Comparison of ENCODE assay signal across 8 cellular contexts in the genomic region with DNA sequence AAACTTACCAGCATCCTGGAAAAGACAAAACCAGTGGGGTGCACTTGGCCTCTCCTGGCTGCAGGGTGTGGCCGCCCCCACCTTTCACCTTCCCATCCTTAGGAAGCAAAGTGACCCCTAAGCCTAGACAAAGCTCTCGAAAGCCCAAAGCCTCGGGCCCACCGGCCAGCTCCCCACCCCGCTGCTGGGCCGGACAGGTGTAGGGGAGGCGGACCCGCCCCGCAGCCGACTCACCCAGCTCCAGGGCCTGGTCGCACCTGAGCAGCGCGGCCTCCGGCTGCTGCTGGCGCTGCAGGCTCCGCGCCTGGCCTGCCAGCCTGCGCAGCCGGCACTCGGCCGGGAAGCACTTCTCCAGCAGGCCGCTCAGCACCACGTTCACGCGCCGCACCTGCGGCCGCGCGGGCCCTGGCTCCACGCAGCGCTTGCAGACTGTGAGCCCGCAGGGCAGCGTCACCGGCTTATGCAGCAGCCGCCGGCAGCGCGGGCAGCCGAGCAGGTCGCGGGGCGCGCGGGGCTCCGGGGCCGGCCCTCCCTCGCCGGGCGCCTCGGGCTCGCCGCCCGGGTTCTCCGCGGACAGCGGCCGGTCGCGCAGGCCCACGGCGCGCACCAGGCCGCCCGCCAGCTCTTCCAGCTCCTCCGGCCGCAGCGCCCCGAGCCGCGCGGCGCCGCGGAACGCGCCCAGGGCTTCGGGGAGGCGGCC. TPM values are rescaled to one million over a fixed set of nuclear protein-coding genes. Genes with fewer than 3 reads are reported as not detected.
A peak's percentile ranks its signal among the peaks of the same experiment; 100 is the strongest.
DNase-seq lines count a peak whose midpoint lies in the region; ATAC-seq and TF ChIP-seq lines count a peak whose summit lies in the region.

No MANE protein-coding gene starts in this region.

- ATAC-seq in activated naive CD8-positive, alpha-beta T cell treated with anti-CD3 and anti-CD28 coated beads, Interleukin-2, amount 10 ng/mL, durations not matched to agents 7 days and 5 days (ENCODE audit: low read depth), result peak; percentile 30
- peak; percentile 56 to 62 for ATAC-seq in right cardiac atrium
- no peak for ATAC-seq in GM18519 (IDR thresholded peaks at IDR 0.05; ENCODE audit: low FRiP score, unreplicated experiment)
- no peak for ATAC-seq in HG02678 (IDR thresholded peaks at IDR 0.05; ENCODE audit: unreplicated experiment)

- H3K4me3 ChIP-seq in HUES64 (ENCODE audit: low read length) (peak overlapping the region; percentile 67), right cardiac atrium (ENCODE audit: low read length) (peak overlapping the region; percentile 82), prostate gland (peak overlapping the region; percentile 60 to 69)

- H3K27ac ChIP-seq in HUES64 (ENCODE audit: low read depth, low read length) (no peak overlapping the region), right cardiac atrium (ENCODE audit: low read length) (peak overlapping the region; percentile 89), prostate gland (peak overlapping the region; percentile 83 to 84)

- peaks cover 4% of the 10 kb centered on the region for H3K36me3 Mint-ChIP-seq in activated naive CD8-positive, alpha-beta T cell treated with anti-CD3 and anti-CD28 coated beads, Interleukin-2, amount 10 ng/mL, durations not matched to agents 7 days and 5 days

- peak overlapping the region; percentile 52; the same call in 1 of the 2 replicates for H3K9ac ChIP-seq in HUES64 (ENCODE audit: low read depth, low read length)

- peaks cover 4% of the 10 kb centered on the region for H3K4me1 Mint-ChIP-seq in activated naive CD8-positive, alpha-beta T cell treated with anti-CD3 and anti-CD28 coated beads, Interleukin-2, amount 10 ng/mL, durations not matched to agents 7 days and 5 days

- no peak for TF ChIP-seq POLR2A in prostate gland (IDR thresholded peaks at IDR 0.05)

- H3K4me1 ChIP-seq in HUES64 (ENCODE audit: insufficient read depth, low read length), result no peaks in the 10 kb centered on the region
- peaks cover 2% of the 10 kb centered on the region for H3K4me1 ChIP-seq in right cardiac atrium (ENCODE audit: control insufficient read depth, insufficient read depth, low read length)
- H3K4me1 ChIP-seq in prostate gland (replicated peaks), result no peaks in the 10 kb centered on the region

- peaks cover 67% of the 10 kb centered on the region for H3K27me3 ChIP-seq in HUES64 (ENCODE audit: insufficient read depth, low read length)
- no peaks in the 10 kb centered on the region for H3K27me3 ChIP-seq in right cardiac atrium (ENCODE audit: control insufficient read depth, insufficient read depth)
- no peaks in the 10 kb centered on the region for H3K27me3 ChIP-seq in prostate gland (replicated peaks; ENCODE audit: insufficient read depth)

- peak in 8 of 14 donors; percentile 15 to 74 (median 44) for DNase-seq in C1 segment of cervical spinal cord (lab: John Stamatoyannopoulos, UW)
- peak; percentile 43 for DNase-seq in activated naive CD8-positive, alpha-beta T cell treated with anti-CD3 and anti-CD28 coated beads, Interleukin-2, amount 10 ng/mL, durations not matched to agents 7 days and 5 days
- peak; percentile 34 to 70 (median 66) for DNase-seq in right cardiac atrium
- DNase-seq in prostate gland (ENCODE audit: low spot score), result peak; percentile 26
- no peak for DNase-seq in NCI-H1048 (lab: John Stamatoyannopoulos, UW)

- peaks cover 13% of the 10 kb centered on the region for H3K9me3 Mint-ChIP-seq in activated naive CD8-positive, alpha-beta T cell treated with anti-CD3 and anti-CD28 coated beads, Interleukin-2, amount 10 ng/mL, durations not matched to agents 7 days and 5 days

- 1% methylated on average over 79 of the region's 79 CpGs for WGBS in HUES64
- under 1% methylated on average over 79 of the region's 79 CpGs for WGBS in right cardiac atrium
- WGBS in prostate gland, result 2% methylated on average over 29 of the region's 79 CpGs

- peaks cover 67% of the 10 kb centered on the region for H3K27me3 Mint-ChIP-seq in activated naive CD8-positive, alpha-beta T cell treated with anti-CD3 and anti-CD28 coated beads, Interleukin-2, amount 10 ng/mL, durations not matched to agents 7 days and 5 days

- H3K27ac Mint-ChIP-seq in activated naive CD8-positive, alpha-beta T cell treated with anti-CD3 and anti-CD28 coated beads, Interleukin-2, amount 10 ng/mL, durations not matched to agents 7 days and 5 days, result no peak overlapping the region

- POLR2A ChIA-PET in activated naive CD8-positive, alpha-beta T cell treated with anti-CD3 and anti-CD28 coated beads, Interleukin-2, amount 10 ng/mL, durations not matched to agents 7 days and 5 days (lab: Charles Lee), result no interaction called here

- H3K36me3 ChIP-seq in HUES64 (ENCODE audit: insufficient read depth, low read length) (no peaks in the 10 kb centered on the region), prostate gland (no peaks in the 10 kb centered on the region)

- intact Hi-C loops in right cardiac atrium (cut with DNase I), result no loop called here
- intact Hi-C loops in prostate gland (cut with DNase I), result loop anchor here (5.0 to 10.0 kb wide), 2 partner anchors 59 to 63 kb away; no protein-coding TSS in a partner anchor

- TF ChIP-seq CTCF in prostate gland (IDR thresholded peaks at IDR 0.05), result peak in 2 of 4 experiments; percentile 31 to 45

- H3K4me3 Mint-ChIP-seq in activated naive CD8-positive, alpha-beta T cell treated with anti-CD3 and anti-CD28 coated beads, Interleukin-2, amount 10 ng/mL, durations not matched to agents 7 days and 5 days, result no peak overlapping the region

- H3K9me3 ChIP-seq in HUES64 (ENCODE audit: insufficient read depth, low read depth, low read length) (peaks cover 22% of the 10 kb centered on the region), right cardiac atrium (ENCODE audit: control insufficient read depth, low read length) (no peaks in the 10 kb centered on the region), prostate gland (no peaks in the 10 kb centered on the region)

RNA-seq across cellular contexts. Expression of gene LONRF2, which starts 1.0 kb away (rescaled TPM):
- 0.10 TPM for polyA plus RNA-seq in HUES64 (2013, experiment 1 of 2)
- polyA plus RNA-seq in HUES64 (2013, experiment 2 of 2), result 0.25 TPM
- total RNA-seq in activated naive CD8-positive, alpha-beta T cell treated with anti-CD3 and anti-CD28 coated beads, Interleukin-2, amount 10 ng/mL, durations not matched to agents 7 days and 5 days, result under 1 TPM; 0.08 to 0.09 TPM
- total RNA-seq in right cardiac atrium (10 to 100 TPM; 14.2 to 19.6 (median 15.0) TPM), prostate gland (10 to 100 TPM in 1 of 2 donors, 1 to 10 TPM in 1; 8.2 to 20.4 TPM)
- polyA plus RNA-seq in right cardiac atrium, result 5.0 TPM

Comparison
In these comparisons a context has a peak if more than half of its experiments do, and no peak if none do; other contexts are left out.
1. ATAC-seq: peak in activated naive CD8-positive, alpha-beta T cell treated with anti-CD3 and anti-CD28 coated beads, Interleukin-2, amount 10 ng/mL, durations not matched to agents 7 days and 5 days (single experiment) and right cardiac atrium (2 of 2); none in GM18519 (single experiment) and HG02678 (single experiment).
2. RNA of gene LONRF2, which starts 1.0 kb away (total RNA-seq): 8.2 to 20.4 TPM in prostate gland and 14.2 to 19.6 TPM in right cardiac atrium; 0.08 to 0.09 TPM in activated naive CD8-positive, alpha-beta T cell treated with anti-CD3 and anti-CD28 coated beads, Interleukin-2, amount 10 ng/mL, durations not matched to agents 7 days and 5 days; every median in the first group is over 4 times any median in the second.
3. Peak in every context shown above with its lines, with median percentiles within 50 percentile points of each other: H3K4me3 ChIP-seq.